ENCODE assay signal across 35 cellular contexts in the genomic region with DNA sequence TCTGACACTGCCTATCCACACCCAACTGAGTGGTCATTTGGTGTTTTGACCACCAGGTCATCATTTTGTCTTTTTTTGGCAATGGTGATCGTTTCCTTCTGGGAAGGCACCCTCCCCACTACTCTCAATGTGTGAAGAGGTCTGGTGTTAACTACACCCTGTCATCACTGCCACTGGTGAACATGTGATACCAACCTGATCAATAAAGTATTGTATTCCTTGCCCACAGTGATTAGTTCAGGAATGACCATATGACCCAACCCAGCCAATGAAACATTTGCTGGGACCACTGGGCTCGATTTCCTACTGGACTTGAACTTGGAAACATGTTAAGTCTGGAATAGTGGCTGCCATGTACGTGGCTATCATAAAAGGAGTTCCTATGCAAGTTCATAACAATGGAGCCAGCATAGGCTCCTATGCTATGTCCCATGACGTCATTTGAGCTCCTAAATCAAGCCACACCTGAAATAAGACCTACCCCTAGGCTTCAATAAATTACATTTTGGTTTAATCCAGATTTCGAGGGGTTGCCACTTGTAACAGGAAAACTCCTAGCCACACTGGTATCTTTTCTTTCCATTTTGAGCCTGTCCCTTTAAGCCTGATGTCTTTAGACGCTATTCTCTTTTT. TPM values are rescaled to one million over a fixed set of nuclear protein-coding genes. Genes with fewer than 3 reads are reported as not detected.
"Had no signal": no experiment of that assay in that cellular context is flagged by ENCODE, and none has a peak within 500 bp of the region (broad histone marks: within the 10 kb centered on the region; RNA-seq: fewer than 3 reads in every experiment).

No MANE protein-coding gene starts in this region.

- H3K9me3 ChIP-seq: adrenal gland, body of pancreas, esophagus squamous epithelium, gastroesophageal sphincter had no signal

- H3K27me3 ChIP-seq: adrenal gland, body of pancreas had no signal

- H3K9me3 Mint-ChIP-seq: activated CD4-positive, alpha-beta memory T cell treated with anti-CD3 and anti-CD28 coated beads, Interleukin-2, amount 10 ng/mL, durations not matched to agents 7 days and 5 days; activated CD4-positive, alpha-beta T cell treated with anti-CD3 and anti-CD28 coated beads, Interleukin-2, amount 10 ng/mL, durations not matched to agents 7 days and 5 days; activated naive CD8-positive, alpha-beta T cell treated with anti-CD3 and anti-CD28 coated beads for 36 hours; activated naive CD8-positive, alpha-beta T cell treated with anti-CD3 and anti-CD28 coated beads, Interleukin-2, amount 50 U/mL, for 24 hours had no signal

- H3K4me3 Mint-ChIP-seq: activated CD4-positive, alpha-beta memory T cell treated with anti-CD3 and anti-CD28 coated beads, Interleukin-2, amount 10 ng/mL, durations not matched to agents 7 days and 5 days; activated CD4-positive, alpha-beta T cell treated with anti-CD3 and anti-CD28 coated beads, Interleukin-2, amount 10 ng/mL, durations not matched to agents 7 days and 5 days; activated naive CD4-positive, alpha-beta T cell treated with anti-CD3 and anti-CD28 coated beads for 36 hours; activated naive CD4-positive, alpha-beta T cell treated with anti-CD3 and anti-CD28 coated beads, Interleukin-2, amount 50 U/mL, for 24 hours; activated naive CD8-positive, alpha-beta T cell treated with anti-CD3 and anti-CD28 coated beads for 36 hours; activated naive CD8-positive, alpha-beta T cell treated with anti-CD3 and anti-CD28 coated beads, Interleukin-2, amount 50 U/mL, for 24 hours; activated T-helper 1 cell treated with anti-CD3 and anti-CD28 coated beads, Interleukin-12 subunit alpha, Interleukin-12 subunit beta, Interleukin-2, Interleukin-4 antibody, amounts not matched to agents 30 ng/mL and 10 ng/mL and 1 ng/mL, durations not matched to agents 14 hours and 24 hours and 36 hours; effector memory CD8-positive, alpha-beta T cell; T-helper 17 cell; T-helper 2 cell treated with Interferon-gamma antibody and Interleukin-4, amounts not matched to agents 5 μg/mL and 100 μg/mL, for 36 hours had no signal

- FAIRE-seq: colon, endometrium, endothelial cell of umbilical vein had no signal

- DNase-seq: activated CD4-positive, alpha-beta memory T cell treated with anti-CD3 and anti-CD28 coated beads, Interleukin-2, amount 10 ng/mL, durations not matched to agents 7 days and 5 days; activated CD4-positive, alpha-beta T cell treated with anti-CD3 and anti-CD28 coated beads for 4 hours; activated CD4-positive, alpha-beta T cell treated with anti-CD3 and anti-CD28 coated beads, Interleukin-2, amount 10 ng/mL, durations not matched to agents 7 days and 5 days; activated CD4-positive, alpha-beta T cell treated with anti-CD3 and anti-CD28 coated beads, Interleukin-2, amount 50 U/mL, for 4 hours; activated CD4-positive, CD25-positive, alpha-beta regulatory T cell; activated CD4-positive, CD25-positive, alpha-beta regulatory T cell treated with anti-CD3 and anti-CD28 coated beads, Interleukin-2, amount 50 U/mL, for 72 hours; activated effector memory CD4-positive, alpha-beta T cell treated with anti-CD3 and anti-CD28 coated beads, Interleukin-2, amount 50 U/mL, for 16 hours; activated naive CD4-positive, alpha-beta T cell treated with anti-CD3 and anti-CD28 coated beads for 36 hours; activated naive CD8-positive, alpha-beta T cell treated with anti-CD3 and anti-CD28 coated beads for 36 hours; activated naive CD8-positive, alpha-beta T cell treated with anti-CD3 and anti-CD28 coated beads, Interleukin-2, amount 50 U/mL, for 24 hours; activated T-cell treated with anti-CD3 and anti-CD28 coated beads, Interleukin-2, amount 50 U/mL, for 1 hour; activated T-cell treated with anti-CD3 and anti-CD28 coated beads, Interleukin-2, amount 50 U/mL, for 48 hours; adrenal gland; amygdala; aorta; body of pancreas; caudate nucleus; cortex of kidney; dermis blood vessel endothelial cell; effector CD4-positive, alpha-beta T cell; effector memory CD8-positive, alpha-beta T cell; esophagus squamous epithelium; foreskin melanocyte; T-helper 1 cell; T-helper 17 cell; T1000 had no signal

- H3K27ac ChIP-seq: adrenal gland, body of pancreas, epithelial cell of prostate, esophagus squamous epithelium, gastroesophageal sphincter had no signal

- ATAC-seq: activated naive CD8-positive, alpha-beta T cell treated with anti-CD3 and anti-CD28 coated beads, Interleukin-2, amount 50 U/mL, for 24 hours; body of pancreas; effector memory CD8-positive, alpha-beta T cell; gastroesophageal sphincter; T-helper 17 cell had no signal

- H3K4me1 Mint-ChIP-seq: activated CD4-positive, alpha-beta memory T cell treated with anti-CD3 and anti-CD28 coated beads, Interleukin-2, amount 10 ng/mL, durations not matched to agents 7 days and 5 days; activated CD4-positive, alpha-beta T cell treated with anti-CD3 and anti-CD28 coated beads, Interleukin-2, amount 10 ng/mL, durations not matched to agents 7 days and 5 days; activated naive CD4-positive, alpha-beta T cell treated with anti-CD3 and anti-CD28 coated beads, Interleukin-2, amount 50 U/mL, for 24 hours; activated naive CD8-positive, alpha-beta T cell treated with anti-CD3 and anti-CD28 coated beads for 36 hours; activated naive CD8-positive, alpha-beta T cell treated with anti-CD3 and anti-CD28 coated beads, Interleukin-2, amount 50 U/mL, for 24 hours; T-helper 17 cell had no signal

- H3K36me3 Mint-ChIP-seq: activated naive CD4-positive, alpha-beta T cell treated with anti-CD3 and anti-CD28 coated beads, Interleukin-2, amount 50 U/mL, for 24 hours; activated naive CD8-positive, alpha-beta T cell treated with anti-CD3 and anti-CD28 coated beads for 36 hours had no signal

- H3K4me3 ChIP-seq: adrenal gland, body of pancreas, esophagus squamous epithelium, gastroesophageal sphincter had no signal

- H3K36me3 ChIP-seq: adrenal gland, esophagus squamous epithelium, gastroesophageal sphincter had no signal

- H3K27ac Mint-ChIP-seq: activated CD4-positive, alpha-beta memory T cell treated with anti-CD3 and anti-CD28 coated beads, Interleukin-2, amount 10 ng/mL, durations not matched to agents 7 days and 5 days; activated CD4-positive, alpha-beta T cell treated with anti-CD3 and anti-CD28 coated beads, Interleukin-2, amount 10 ng/mL, durations not matched to agents 7 days and 5 days; activated naive CD4-positive, alpha-beta T cell treated with anti-CD3 and anti-CD28 coated beads for 36 hours; activated naive CD4-positive, alpha-beta T cell treated with anti-CD3 and anti-CD28 coated beads, Interleukin-2, amount 50 U/mL, for 24 hours; activated naive CD8-positive, alpha-beta T cell treated with anti-CD3 and anti-CD28 coated beads for 36 hours; activated naive CD8-positive, alpha-beta T cell treated with anti-CD3 and anti-CD28 coated beads, Interleukin-2, amount 50 U/mL, for 24 hours; activated T-helper 1 cell treated with anti-CD3 and anti-CD28 coated beads, Interleukin-12 subunit alpha, Interleukin-12 subunit beta, Interleukin-2, Interleukin-4 antibody, amounts not matched to agents 30 ng/mL and 10 ng/mL and 1 ng/mL, durations not matched to agents 14 hours and 24 hours and 36 hours; activated T-helper 2 cell treated with anti-CD3 and anti-CD28 coated beads, Interferon-gamma antibody, Interleukin-2, Interleukin-4, amounts not matched to agents 10 μg/mL and 5 μg/mL and 100 μg/mL, durations not matched to agents 14 hours and 24 hours and 36 hours; effector memory CD8-positive, alpha-beta T cell; T-helper 17 cell; T-helper 2 cell treated with Interferon-gamma antibody and Interleukin-4, amounts not matched to agents 5 μg/mL and 100 μg/mL, for 36 hours had no signal

- H3K4me1 ChIP-seq: adrenal gland, body of pancreas, esophagus squamous epithelium, gastroesophageal sphincter had no signal

RNA-seq across cellular contexts. Expression of a gene that starts 51.1 kb away (rescaled TPM):
- total RNA-seq: activated CD4-positive, alpha-beta memory T cell treated with anti-CD3 and anti-CD28 coated beads, Interleukin-2, amount 10 ng/mL, durations not matched to agents 7 days and 5 days; activated CD4-positive, alpha-beta T cell treated with anti-CD3 and anti-CD28 coated beads, Interleukin-2, amount 10 ng/mL, durations not matched to agents 7 days and 5 days; activated naive CD4-positive, alpha-beta T cell treated with anti-CD3 and anti-CD28 coated beads for 36 hours; activated naive CD8-positive, alpha-beta T cell treated with anti-CD3 and anti-CD28 coated beads for 36 hours; T-helper 17 cell had no signal
